Comparison of ENCODE assay signal across 8 cellular contexts in genomic region chr6:16704706-16705402, GRCh38. TPM values are rescaled to one million over a fixed set of nuclear protein-coding genes. Genes with fewer than 3 reads are reported as not detected.
DNase-seq lines count a peak whose midpoint lies in the region; ATAC-seq and TF ChIP-seq lines count a peak whose summit lies in the region.

No MANE protein-coding gene starts in this region.

- CTCF ChIA-PET in activated CD4-positive, alpha-beta memory T cell treated with anti-CD3 and anti-CD28 coated beads, Interleukin-2, amount 10 ng/mL, durations not matched to agents 7 days and 5 days (lab: Charles Lee) = interaction anchor here (0.7 to 1.6 kb wide), 3 partner anchors 8 to 58 kb away, joined by 3 to 4 read pairs (median 3); no protein-coding TSS in a partner anchor

- peak overlapping the region; percentile 86 for H3K27ac Mint-ChIP-seq in HFFc6
- peak overlapping the region; percentile 89 for H3K27ac Mint-ChIP-seq in activated CD4-positive, alpha-beta memory T cell treated with anti-CD3 and anti-CD28 coated beads, Interleukin-2, amount 10 ng/mL, durations not matched to agents 7 days and 5 days
- no peak overlapping the region for H3K27ac Mint-ChIP-seq in stimulated activated naive CD8-positive, alpha-beta T cell treated with anti-CD3 and anti-CD28 coated beads, Interleukin-15, amount 100 ng/mL, for 72 hours

- no peaks in the 10 kb centered on the region for H3K9me3 Mint-ChIP-seq in HFFc6
- peaks cover 2% of the 10 kb centered on the region for H3K9me3 Mint-ChIP-seq in activated CD4-positive, alpha-beta memory T cell treated with anti-CD3 and anti-CD28 coated beads, Interleukin-2, amount 10 ng/mL, durations not matched to agents 7 days and 5 days
- no peaks in the 10 kb centered on the region for H3K9me3 Mint-ChIP-seq in stimulated activated naive CD8-positive, alpha-beta T cell treated with anti-CD3 and anti-CD28 coated beads, Interleukin-15, amount 100 ng/mL, for 72 hours

- peak overlapping the region; percentile 87 for H3K4me3 Mint-ChIP-seq in HFFc6
- H3K4me3 Mint-ChIP-seq in activated CD4-positive, alpha-beta memory T cell treated with anti-CD3 and anti-CD28 coated beads, Interleukin-2, amount 10 ng/mL, durations not matched to agents 7 days and 5 days = peak overlapping the region; percentile 80
- H3K4me3 Mint-ChIP-seq in stimulated activated naive CD8-positive, alpha-beta T cell treated with anti-CD3 and anti-CD28 coated beads, Interleukin-15, amount 100 ng/mL, for 72 hours = peak overlapping the region; percentile 50 to 57

- ATAC-seq in stimulated activated naive CD8-positive, alpha-beta T cell treated with anti-CD3 and anti-CD28 coated beads, Interleukin-15, amount 100 ng/mL, for 72 hours = peak; percentile 83
- no peak for ATAC-seq in HG03457 (IDR thresholded peaks at IDR 0.05; ENCODE audit: unreplicated experiment)

- TF ChIP-seq CTCF in HFFc6 (IDR thresholded peaks at IDR 0.05) = no peak

- DNase-seq in HFFc6 = peak; percentile 61
- DNase-seq in activated CD4-positive, alpha-beta memory T cell treated with anti-CD3 and anti-CD28 coated beads, Interleukin-2, amount 10 ng/mL, durations not matched to agents 7 days and 5 days = peak; percentile 71
- DNase-seq in glomerular visceral epithelial cell (ENCODE audit: extremely low spot score) = peak; percentile 41
- DNase-seq in stimulated activated naive CD8-positive, alpha-beta T cell treated with anti-CD3 and anti-CD28 coated beads, Interleukin-15, amount 100 ng/mL, for 72 hours = peak in 1 of 2 donors; percentile 48
- DNase-seq in DMS153 treated with DMSO at 0.1 percent for 48 hours (lab: John Stamatoyannopoulos, UW; ENCODE audit: unreplicated experiment) = no peak
- DNase-seq in DMS53 (lab: John Stamatoyannopoulos, UW) = no peak
- no peak for DNase-seq in SKM-1 treated with dmso at 0.1 percent for 144 hours (lab: John Stamatoyannopoulos, UW; ENCODE audit: unreplicated experiment)

- H3K27me3 Mint-ChIP-seq in HFFc6 (ENCODE audit: insufficient read depth) = peaks cover 2% of the 10 kb centered on the region; the same call in 1 of the 2 replicates
- H3K27me3 Mint-ChIP-seq in activated CD4-positive, alpha-beta memory T cell treated with anti-CD3 and anti-CD28 coated beads, Interleukin-2, amount 10 ng/mL, durations not matched to agents 7 days and 5 days = no peaks in the 10 kb centered on the region
- H3K27me3 Mint-ChIP-seq in stimulated activated naive CD8-positive, alpha-beta T cell treated with anti-CD3 and anti-CD28 coated beads, Interleukin-15, amount 100 ng/mL, for 72 hours = no peaks in the 10 kb centered on the region

- POLR2A ChIA-PET in activated CD4-positive, alpha-beta memory T cell treated with anti-CD3 and anti-CD28 coated beads, Interleukin-2, amount 10 ng/mL, durations not matched to agents 7 days and 5 days (lab: Charles Lee) = interaction anchor here (0.8 to 1.9 kb wide), 14 partner anchors 8 to 291 kb away, joined by 3 to 12 read pairs (median 4); partner anchors contain the start of gene ATXN1

- H3K4me1 Mint-ChIP-seq in HFFc6 (ENCODE audit: low read depth) = peaks cover 68% of the 10 kb centered on the region
- peaks cover 78% of the 10 kb centered on the region for H3K4me1 Mint-ChIP-seq in activated CD4-positive, alpha-beta memory T cell treated with anti-CD3 and anti-CD28 coated beads, Interleukin-2, amount 10 ng/mL, durations not matched to agents 7 days and 5 days
- H3K4me1 Mint-ChIP-seq in stimulated activated naive CD8-positive, alpha-beta T cell treated with anti-CD3 and anti-CD28 coated beads, Interleukin-15, amount 100 ng/mL, for 72 hours = peaks cover 79% of the 10 kb centered on the region

- peaks cover 12% of the 10 kb centered on the region for H3K36me3 Mint-ChIP-seq in HFFc6 (ENCODE audit: low read depth)
- H3K36me3 Mint-ChIP-seq in activated CD4-positive, alpha-beta memory T cell treated with anti-CD3 and anti-CD28 coated beads, Interleukin-2, amount 10 ng/mL, durations not matched to agents 7 days and 5 days (ENCODE audit: low read depth) = peaks cover 25% of the 10 kb centered on the region

RNA-seq across cellular contexts. Expression of gene ATXN1, which starts 56.4 kb away (rescaled TPM):
- total RNA-seq in HFFc6 (2021; fragmentation: NEBNext Ultra II Directional; extraction: Animal tissue kit (Norgen Biotek cat#: 25700)) = 10 to 100 TPM; 28.2 to 41.5 (median 30.5) TPM
- 10 to 100 TPM; 83.1 to 89.4 TPM for total RNA-seq in activated CD4-positive, alpha-beta memory T cell treated with anti-CD3 and anti-CD28 coated beads, Interleukin-2, amount 10 ng/mL, durations not matched to agents 7 days and 5 days

Comparison
In these comparisons a context has a peak if more than half of its experiments do, and no peak if none do; other contexts are left out.
1. DNase-seq: peak in HFFc6 (single experiment), activated CD4-positive, alpha-beta memory T cell treated with anti-CD3 and anti-CD28 coated beads, Interleukin-2, amount 10 ng/mL, durations not matched to agents 7 days and 5 days (single experiment) and glomerular visceral epithelial cell (single experiment); none in DMS153 treated with DMSO at 0.1 percent for 48 hours (single experiment), DMS53 (single experiment) and SKM-1 treated with dmso at 0.1 percent for 144 hours (single experiment).
2. H3K27ac Mint-ChIP-seq: peak in HFFc6 (single experiment) and activated CD4-positive, alpha-beta memory T cell treated with anti-CD3 and anti-CD28 coated beads, Interleukin-2, amount 10 ng/mL, durations not matched to agents 7 days and 5 days (single experiment); none in stimulated activated naive CD8-positive, alpha-beta T cell treated with anti-CD3 and anti-CD28 coated beads, Interleukin-15, amount 100 ng/mL, for 72 hours (0 of 2).
3. Peak in every context shown above with its lines, with median percentiles within 50 percentile points of each other: H3K4me3 Mint-ChIP-seq.